In the genomic region with DNA sequence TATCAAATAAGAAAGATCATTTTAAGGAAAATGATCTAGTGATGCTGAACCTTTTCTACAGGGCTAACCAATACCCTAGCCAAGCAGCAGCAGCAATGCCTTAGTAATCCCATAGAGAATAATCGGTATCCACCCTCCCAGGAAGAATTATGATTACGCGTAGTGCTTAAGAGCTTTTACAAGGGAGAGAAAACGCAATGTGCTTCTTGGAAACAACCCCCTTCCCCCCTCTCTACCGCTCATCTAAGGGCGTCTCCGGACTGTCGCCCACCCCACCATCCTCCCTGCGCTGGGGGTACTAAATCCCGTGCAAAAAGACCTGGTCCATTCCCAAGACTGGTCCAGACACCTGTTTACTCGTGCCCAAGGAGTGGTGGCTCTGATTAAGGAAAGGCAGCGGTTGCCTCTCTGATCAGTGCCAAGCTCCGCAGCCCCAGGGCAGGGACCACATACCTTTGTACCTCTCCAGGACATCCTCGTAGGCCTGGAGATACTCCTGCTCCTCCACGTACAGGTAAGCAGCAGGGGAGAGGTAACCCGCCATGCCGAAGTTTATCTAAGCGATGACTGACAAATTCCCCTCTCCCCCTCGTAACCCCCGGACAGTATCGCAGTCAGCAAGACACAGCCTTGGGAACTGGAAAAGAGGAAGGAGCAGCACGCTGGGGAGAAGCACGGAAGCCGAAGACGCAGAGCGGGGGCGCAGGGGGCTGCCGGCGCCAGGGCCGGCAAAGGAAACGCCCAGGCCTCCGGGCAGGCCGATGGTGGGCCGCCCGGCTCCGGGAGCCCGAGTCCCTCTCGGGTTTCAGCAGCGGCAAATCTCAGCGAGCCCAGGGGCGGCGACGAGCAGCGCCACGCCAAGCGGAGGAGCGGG, we compare ENCODE assay signal across 8 cellular contexts.
DNase-seq lines count a peak whose midpoint lies in the region; ATAC-seq and TF ChIP-seq lines count a peak whose summit lies in the region.

No MANE protein-coding gene starts in this region.

- peak; percentile 20 for ATAC-seq in GM18517 (IDR thresholded peaks at IDR 0.05; ENCODE audit: unreplicated experiment)
- ATAC-seq in HG03045 (IDR thresholded peaks at IDR 0.05; ENCODE audit: unreplicated experiment), result peak; percentile 32

- H3K9me3 ChIP-seq in iPS-15b (ENCODE audit: control insufficient read depth, insufficient read depth, low read length) (no peaks in the 10 kb centered on the region), sigmoid colon (no peaks in the 10 kb centered on the region)

- no peak for TF ChIP-seq POLR2A in sigmoid colon (IDR thresholded peaks at IDR 0.05)

- in situ Hi-C loops in astrocyte of the cerebellum (cut with HindIII; ENCODE audit: low sequenced_read_pairs), result loop anchor here (25.0 kb wide), 1 partner anchor 131 kb away; no protein-coding TSS in a partner anchor

- TF ChIP-seq CTCF in astrocyte of the cerebellum (IDR thresholded peaks at IDR 0.05; ENCODE audit: low read depth, low read length, missing control alignments) (no peak), sigmoid colon (IDR thresholded peaks at IDR 0.05) (no peak)

- peak; percentile 56 for DNase-seq in AG20443 (ENCODE audit: low spot score)
- DNase-seq in NCI-H82 (lab: John Stamatoyannopoulos, UW), result peak; percentile 95
- DNase-seq in astrocyte of the cerebellum (ENCODE audit: low read depth), result no peak
- peak; percentile 67 for DNase-seq in sigmoid colon
- no peak for DNase-seq in stimulated activated CD8-positive, alpha-beta memory T cell treated with anti-CD3 and anti-CD28 coated beads, Interleukin-4, amount 100 ng/mL, for 48 hours

- H3K4me3 ChIP-seq in astrocyte of the cerebellum (ENCODE audit: low read depth, low read length), result peak overlapping the region; percentile 69
- H3K4me3 ChIP-seq in iPS-15b (ENCODE audit: low read depth, low read length), result peak overlapping the region; percentile 96
- peak overlapping the region; percentile 74 to 87 (median 84) for H3K4me3 ChIP-seq in sigmoid colon

- H3K9ac ChIP-seq in iPS-15b (ENCODE audit: low read depth, low read length), result peak overlapping the region; percentile 87

- intact Hi-C loops in sigmoid colon (cut with DNase I), result loop anchor here (2.0 kb wide), 1 partner anchor 76 kb away; no protein-coding TSS in a partner anchor

- H3K4me1 ChIP-seq in iPS-15b (ENCODE audit: control insufficient read depth, insufficient read depth, low read length), result peaks cover 25% of the 10 kb centered on the region
- peaks cover 0 to 52% (median 20%) of the 10 kb centered on the region in 4 donors for H3K4me1 ChIP-seq in sigmoid colon

- 4 to 6% methylated on average over 47 of the region's 47 CpGs for WGBS in sigmoid colon, 2 donors

- H3K27me3 ChIP-seq in iPS-15b (ENCODE audit: control insufficient read depth, insufficient read depth, low read length) (no peaks in the 10 kb centered on the region), sigmoid colon (no peaks in the 10 kb centered on the region)

- TF ChIP-seq EP300 in sigmoid colon (IDR thresholded peaks at IDR 0.05), result no peak

- H3K27ac ChIP-seq in sigmoid colon, result peak overlapping the region; percentile 93 to 96 (median 94)

- no peaks in the 10 kb centered on the region for H3K36me3 ChIP-seq in iPS-15b (ENCODE audit: control insufficient read depth, insufficient read depth, low read length)
- H3K36me3 ChIP-seq in sigmoid colon, result no peaks in the 10 kb centered on the region

Comparison
In these comparisons a context has a peak if more than half of its experiments do, and no peak if none do; other contexts are left out.
1. DNase-seq: peak in AG20443 (single experiment), NCI-H82 (single experiment) and sigmoid colon (single experiment); none in astrocyte of the cerebellum (single experiment) and stimulated activated CD8-positive, alpha-beta memory T cell treated with anti-CD3 and anti-CD28 coated beads, Interleukin-4, amount 100 ng/mL, for 48 hours (single experiment).
2. Peak in every context shown above with its lines, with median percentiles within 50 percentile points of each other: H3K4me3 ChIP-seq.